ENCODE assay signal across 1 cellular context in genomic region chr18:7567487-7568425, GRCh38.
TF ChIP-seq lines count a peak whose summit lies in the region.

No MANE protein-coding gene starts in this region.

TF ChIP-seq in GM23338, 12 proteins besides CTCF, POLR2A, EP300 and RAD21 (continued from another document):
- no peak for TF ChIP-seq ZNF462 (CRISPR knock-in tag; IDR thresholded peaks at IDR 0.05)
- TF ChIP-seq ETS1 (IDR thresholded peaks at IDR 0.05): no peak
- no peak for TF ChIP-seq ZNF114 (CRISPR knock-in tag; IDR thresholded peaks at IDR 0.05)
- TF ChIP-seq EZH2phosphoT487 (IDR thresholded peaks at IDR 0.05; ENCODE audit: unreplicated experiment): no peak
- TF ChIP-seq ZNF331 (CRISPR knock-in tag; IDR thresholded peaks at IDR 0.05; ENCODE audit: low read depth): no peak
- TF ChIP-seq NANOG (IDR thresholded peaks at IDR 0.05; ENCODE audit: borderline replicate concordance): no peak
- TF ChIP-seq CREB1 (CRISPR knock-in tag; IDR thresholded peaks at IDR 0.05; ENCODE audit: low read depth): no peak
- TF ChIP-seq STAT1 (IDR thresholded peaks at IDR 0.05; ENCODE audit: unreplicated experiment): no peak
- TF ChIP-seq POLR2AphosphoS5 (IDR thresholded peaks at IDR 0.05; ENCODE audit: low read depth): no peak
- TF ChIP-seq REST (IDR thresholded peaks at IDR 0.05; ENCODE audit: unreplicated experiment): no peak
- no peak for TF ChIP-seq EZH2 (IDR thresholded peaks at IDR 0.05; ENCODE audit: low read depth, unreplicated experiment)
